1 cellular context compared by ENCODE assay signal in genomic region chr5:176647870-176648466, GRCh38.
TF ChIP-seq lines count a peak whose summit lies in the region.

No MANE protein-coding gene starts in this region.

TF ChIP-seq in WTC11, 78 proteins besides CTCF, POLR2A, EP300 and RAD21 (continued from another document):
- TF ChIP-seq, protein P1, sequence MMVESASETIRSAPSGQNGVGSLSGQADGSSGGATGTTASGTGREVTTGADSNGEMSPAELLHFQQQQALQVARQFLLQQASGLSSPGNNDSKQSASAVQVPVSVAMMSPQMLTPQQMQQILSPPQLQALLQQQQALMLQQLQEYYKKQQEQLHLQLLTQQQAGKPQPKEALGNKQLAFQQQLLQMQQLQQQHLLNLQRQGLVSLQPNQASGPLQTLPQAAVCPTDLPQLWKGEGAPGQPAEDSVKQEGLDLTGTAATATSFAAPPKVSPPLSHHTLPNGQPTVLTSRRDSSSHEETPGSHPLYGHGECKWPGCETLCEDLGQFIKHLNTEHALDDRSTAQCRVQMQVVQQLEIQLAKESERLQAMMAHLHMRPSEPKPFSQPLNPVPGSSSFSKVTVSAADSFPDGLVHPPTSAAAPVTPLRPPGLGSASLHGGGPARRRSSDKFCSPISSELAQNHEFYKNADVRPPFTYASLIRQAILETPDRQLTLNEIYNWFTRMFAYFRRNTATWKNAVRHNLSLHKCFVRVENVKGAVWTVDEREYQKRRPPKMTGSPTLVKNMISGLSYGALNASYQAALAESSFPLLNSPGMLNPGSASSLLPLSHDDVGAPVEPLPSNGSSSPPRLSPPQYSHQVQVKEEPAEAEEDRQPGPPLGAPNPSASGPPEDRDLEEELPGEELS (CRISPR knock-in tag; IDR thresholded peaks at IDR 0.05): no peak
- TF ChIP-seq, protein P2, sequence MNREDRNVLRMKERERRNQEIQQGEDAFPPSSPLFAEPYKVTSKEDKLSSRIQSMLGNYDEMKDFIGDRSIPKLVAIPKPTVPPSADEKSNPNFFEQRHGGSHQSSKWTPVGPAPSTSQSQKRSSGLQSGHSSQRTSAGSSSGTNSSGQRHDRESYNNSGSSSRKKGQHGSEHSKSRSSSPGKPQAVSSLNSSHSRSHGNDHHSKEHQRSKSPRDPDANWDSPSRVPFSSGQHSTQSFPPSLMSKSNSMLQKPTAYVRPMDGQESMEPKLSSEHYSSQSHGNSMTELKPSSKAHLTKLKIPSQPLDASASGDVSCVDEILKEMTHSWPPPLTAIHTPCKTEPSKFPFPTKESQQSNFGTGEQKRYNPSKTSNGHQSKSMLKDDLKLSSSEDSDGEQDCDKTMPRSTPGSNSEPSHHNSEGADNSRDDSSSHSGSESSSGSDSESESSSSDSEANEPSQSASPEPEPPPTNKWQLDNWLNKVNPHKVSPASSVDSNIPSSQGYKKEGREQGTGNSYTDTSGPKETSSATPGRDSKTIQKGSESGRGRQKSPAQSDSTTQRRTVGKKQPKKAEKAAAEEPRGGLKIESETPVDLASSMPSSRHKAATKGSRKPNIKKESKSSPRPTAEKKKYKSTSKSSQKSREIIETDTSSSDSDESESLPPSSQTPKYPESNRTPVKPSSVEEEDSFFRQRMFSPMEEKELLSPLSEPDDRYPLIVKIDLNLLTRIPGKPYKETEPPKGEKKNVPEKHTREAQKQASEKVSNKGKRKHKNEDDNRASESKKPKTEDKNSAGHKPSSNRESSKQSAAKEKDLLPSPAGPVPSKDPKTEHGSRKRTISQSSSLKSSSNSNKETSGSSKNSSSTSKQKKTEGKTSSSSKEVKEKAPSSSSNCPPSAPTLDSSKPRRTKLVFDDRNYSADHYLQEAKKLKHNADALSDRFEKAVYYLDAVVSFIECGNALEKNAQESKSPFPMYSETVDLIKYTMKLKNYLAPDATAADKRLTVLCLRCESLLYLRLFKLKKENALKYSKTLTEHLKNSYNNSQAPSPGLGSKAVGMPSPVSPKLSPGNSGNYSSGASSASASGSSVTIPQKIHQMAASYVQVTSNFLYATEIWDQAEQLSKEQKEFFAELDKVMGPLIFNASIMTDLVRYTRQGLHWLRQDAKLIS (CRISPR knock-in tag; IDR thresholded peaks at IDR 0.05; ENCODE audit: borderline replicate concordance): no peak
- TF ChIP-seq ZNF232 (CRISPR knock-in tag; IDR thresholded peaks at IDR 0.05): no peak
